In genomic region chr19:49391581-49392399, GRCh38 we compare ENCODE assay signal across 8 cellular contexts. TPM values are rescaled to one million over a fixed set of nuclear protein-coding genes. Genes with fewer than 3 reads are reported as not detected.
A peak's percentile ranks its signal among the peaks of the same experiment; 100 is the strongest.
DNase-seq lines count a peak whose midpoint lies in the region; ATAC-seq and TF ChIP-seq lines count a peak whose summit lies in the region.

No MANE protein-coding gene starts in this region.

- no peak overlapping the region for H3K4me3 Mint-ChIP-seq in WTC11

- CTCF ChIA-PET in BJ (lab: Yijun Ruan, JAX) (interaction anchor here (0.7 to 3.7 kb wide), 21 partner anchors 8 to 166 kb away, joined by 3 to 18 read pairs (median 5); partner anchors contain the start of genes GFY, SLC17A7 and TEAD2), WTC11 (lab: Charles Lee) (interaction anchor here (0.6 to 5.3 kb wide), 25 partner anchors 11 to 166 kb away, joined by 3 to 120 read pairs (median 6); partner anchors contain the start of genes DKKL1, GFY, PIH1D1 and PTH2)

- DNase-seq in BJ (ENCODE audit: low read depth) = no peak
- peak; percentile 81 for DNase-seq in NCI-H2196 treated with DMSO at 0.1 percent for 48 hours (lab: John Stamatoyannopoulos, UW; ENCODE audit: unreplicated experiment)
- DNase-seq in WTC11 (ENCODE audit: low spot score) = peak; percentile 87
- peak; percentile 75 to 84 for DNase-seq in T47D (ENCODE audit: low read depth in 1 of 2, low spot score in 1 of 2)
- peak; percentile 92 for DNase-seq in islet precursor cell
- peak; percentile 68 to 71 for DNase-seq in stimulated activated CD4-positive, alpha-beta T cell treated with anti-CD3 and anti-CD28 coated beads, Interleukin-1b, Interleukin-23, amount 100 ng/mL, for 4 hours (ENCODE audit: low read depth in 2 of 2)

- no peak overlapping the region for H3K4me3 ChIP-seq in BJ (ENCODE audit: low read depth, low read length)

- in situ Hi-C loops in T47D (cut with HindIII; ENCODE audit: low pct_unique_long_range_greater_than_20kb, low sequenced_read_pairs) = no loop called here

- H3K27ac Mint-ChIP-seq in WTC11 = no peak overlapping the region

- H3K9me3 Mint-ChIP-seq in WTC11 = no peaks in the 10 kb centered on the region

- H3K27me3 Mint-ChIP-seq in WTC11 (ENCODE audit: low read depth) = peaks cover 16% of the 10 kb centered on the region

- ATAC-seq in GM21360 (IDR thresholded peaks at IDR 0.05; ENCODE audit: unreplicated experiment) (peak; percentile 57), WTC11 (peak; percentile 91), HG03342 (IDR thresholded peaks at IDR 0.05; ENCODE audit: unreplicated experiment) (no peak)

- POLR2A ChIA-PET in BJ (lab: Charles Lee) (no interaction called here), WTC11 (lab: Charles Lee) (interaction anchor here (0.6 to 1.8 kb wide), 3 partner anchors 12 to 80 kb away, joined by 5 to 7 read pairs (median 5); no protein-coding TSS in a partner anchor)

- peaks cover 20% of the 10 kb centered on the region for H3K4me1 Mint-ChIP-seq in WTC11

- peak; percentile 89 for TF ChIP-seq CTCF in BJ (IDR thresholded peaks at IDR 0.05; ENCODE audit: insufficient read depth, low read depth, low read length)
- TF ChIP-seq CTCF in WTC11 (IDR thresholded peaks at IDR 0.05) = peak; percentile 58

- H3K36me3 ChIP-seq in BJ (ENCODE audit: control insufficient read depth, insufficient read depth, low read length) = no peaks in the 10 kb centered on the region

- H3K27me3 ChIP-seq in BJ (ENCODE audit: control insufficient read depth, insufficient read depth, low read length) = peaks cover 6% of the 10 kb centered on the region

- no peaks in the 10 kb centered on the region for H3K36me3 Mint-ChIP-seq in WTC11

TF ChIP-seq in WTC11, 78 proteins besides CTCF, POLR2A, EP300 and RAD21:
- TF ChIP-seq MYBL2 (CRISPR knock-in tag; IDR thresholded peaks at IDR 0.05) (no peak), ZNF416 (CRISPR knock-in tag; IDR thresholded peaks at IDR 0.05) (no peak), USF2 (CRISPR knock-in tag; IDR thresholded peaks at IDR 0.05) (no peak), SP1 (CRISPR knock-in tag; conservative IDR thresholded peaks at IDR 0.05) (0 out of 2 replicates have a peak, but pooled peaks have one; percentile 23), AR (CRISPR knock-in tag; IDR thresholded peaks at IDR 0.05) (no peak), ZNF263 (CRISPR knock-in tag; IDR thresholded peaks at IDR 0.05; ENCODE audit: low read depth) (no peak), TEAD1 (CRISPR knock-in tag; IDR thresholded peaks at IDR 0.05) (0 out of 2 replicates have a peak, but pooled peaks have one; percentile 33), SMAD4 (CRISPR knock-in tag; IDR thresholded peaks at IDR 0.05) (no peak)
- TF ChIP-seq, protein P1, sequence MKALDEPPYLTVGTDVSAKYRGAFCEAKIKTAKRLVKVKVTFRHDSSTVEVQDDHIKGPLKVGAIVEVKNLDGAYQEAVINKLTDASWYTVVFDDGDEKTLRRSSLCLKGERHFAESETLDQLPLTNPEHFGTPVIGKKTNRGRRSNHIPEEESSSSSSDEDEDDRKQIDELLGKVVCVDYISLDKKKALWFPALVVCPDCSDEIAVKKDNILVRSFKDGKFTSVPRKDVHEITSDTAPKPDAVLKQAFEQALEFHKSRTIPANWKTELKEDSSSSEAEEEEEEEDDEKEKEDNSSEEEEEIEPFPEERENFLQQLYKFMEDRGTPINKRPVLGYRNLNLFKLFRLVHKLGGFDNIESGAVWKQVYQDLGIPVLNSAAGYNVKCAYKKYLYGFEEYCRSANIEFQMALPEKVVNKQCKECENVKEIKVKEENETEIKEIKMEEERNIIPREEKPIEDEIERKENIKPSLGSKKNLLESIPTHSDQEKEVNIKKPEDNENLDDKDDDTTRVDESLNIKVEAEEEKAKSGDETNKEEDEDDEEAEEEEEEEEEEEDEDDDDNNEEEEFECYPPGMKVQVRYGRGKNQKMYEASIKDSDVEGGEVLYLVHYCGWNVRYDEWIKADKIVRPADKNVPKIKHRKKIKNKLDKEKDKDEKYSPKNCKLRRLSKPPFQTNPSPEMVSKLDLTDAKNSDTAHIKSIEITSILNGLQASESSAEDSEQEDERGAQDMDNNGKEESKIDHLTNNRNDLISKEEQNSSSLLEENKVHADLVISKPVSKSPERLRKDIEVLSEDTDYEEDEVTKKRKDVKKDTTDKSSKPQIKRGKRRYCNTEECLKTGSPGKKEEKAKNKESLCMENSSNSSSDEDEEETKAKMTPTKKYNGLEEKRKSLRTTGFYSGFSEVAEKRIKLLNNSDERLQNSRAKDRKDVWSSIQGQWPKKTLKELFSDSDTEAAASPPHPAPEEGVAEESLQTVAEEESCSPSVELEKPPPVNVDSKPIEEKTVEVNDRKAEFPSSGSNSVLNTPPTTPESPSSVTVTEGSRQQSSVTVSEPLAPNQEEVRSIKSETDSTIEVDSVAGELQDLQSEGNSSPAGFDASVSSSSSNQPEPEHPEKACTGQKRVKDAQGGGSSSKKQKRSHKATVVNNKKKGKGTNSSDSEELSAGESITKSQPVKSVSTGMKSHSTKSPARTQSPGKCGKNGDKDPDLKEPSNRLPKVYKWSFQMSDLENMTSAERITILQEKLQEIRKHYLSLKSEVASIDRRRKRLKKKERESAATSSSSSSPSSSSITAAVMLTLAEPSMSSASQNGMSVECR (CRISPR knock-in tag; IDR thresholded peaks at IDR 0.05; ENCODE audit: borderline replicate concordance) = no peak
- TF ChIP-seq, protein P2, sequence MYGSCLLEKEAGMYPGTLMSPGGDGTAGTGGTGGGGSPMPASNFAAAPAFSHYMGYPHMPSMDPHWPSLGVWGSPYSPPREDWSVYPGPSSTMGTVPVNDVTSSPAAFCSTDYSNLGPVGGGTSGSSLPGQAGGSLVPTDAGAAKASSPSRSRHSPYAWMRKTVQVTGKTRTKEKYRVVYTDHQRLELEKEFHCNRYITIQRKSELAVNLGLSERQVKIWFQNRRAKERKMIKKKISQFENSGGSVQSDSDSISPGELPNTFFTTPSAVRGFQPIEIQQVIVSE (CRISPR knock-in tag; IDR thresholded peaks at IDR 0.05; ENCODE audit: borderline replicate concordance) = no peak
- TF ChIP-seq, protein P3, sequence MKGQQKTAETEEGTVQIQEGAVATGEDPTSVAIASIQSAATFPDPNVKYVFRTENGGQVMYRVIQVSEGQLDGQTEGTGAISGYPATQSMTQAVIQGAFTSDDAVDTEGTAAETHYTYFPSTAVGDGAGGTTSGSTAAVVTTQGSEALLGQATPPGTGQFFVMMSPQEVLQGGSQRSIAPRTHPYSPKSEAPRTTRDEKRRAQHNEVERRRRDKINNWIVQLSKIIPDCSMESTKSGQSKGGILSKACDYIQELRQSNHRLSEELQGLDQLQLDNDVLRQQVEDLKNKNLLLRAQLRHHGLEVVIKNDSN (CRISPR knock-in tag; IDR thresholded peaks at IDR 0.05) = no peak

RNA-seq across cellular contexts. Expression of gene KASH5, which starts 3.7 kb away (rescaled TPM):
- not detected in 2 replicates for polyA plus RNA-seq in BJ (2011; rRNA removed)
- polyA minus RNA-seq in BJ (2011; rRNA and poly(A)+ RNA removed) = not detected in 2 replicates
- 0.14 to 0.42 TPM in 2 of 3 replicates, not detected in the other for total RNA-seq in WTC11 (2021)

RNA-seq across cellular contexts. Expression of gene DKKL1, which starts 28.1 kb away (rescaled TPM):
- 0.10 and 0.26 TPM in 2 replicates for polyA plus RNA-seq in BJ (2011; rRNA removed)
- polyA minus RNA-seq in BJ (2011; rRNA and poly(A)+ RNA removed) = not detected in 2 replicates
- 2.4 to 3.0 TPM (median 2.9 TPM) in 3 replicates for total RNA-seq in WTC11 (2021)

RNA-seq across cellular contexts. Expression of gene TEAD2, which starts 29.6 kb away (rescaled TPM):
- 23.9 and 37.1 TPM in 2 replicates for polyA plus RNA-seq in BJ (2011; rRNA removed)
- 33.2 and 42.2 TPM in 2 replicates for polyA minus RNA-seq in BJ (2011; rRNA and poly(A)+ RNA removed)
- 104 to 106 TPM (median 104 TPM) in 3 replicates for total RNA-seq in WTC11 (2021)

RNA-seq across cellular contexts. Expression of gene PTH2, which starts 31.5 kb away (rescaled TPM):
- not detected in 2 replicates for polyA plus RNA-seq in BJ (2011; rRNA removed)
- not detected in 2 replicates for polyA minus RNA-seq in BJ (2011; rRNA and poly(A)+ RNA removed)
- total RNA-seq in WTC11 (2021) = 1.0 to 1.7 TPM (median 1.5 TPM) in 3 replicates

RNA-seq across cellular contexts. Expression of gene GFY, which starts 33.4 kb away (rescaled TPM):
- polyA plus RNA-seq in BJ (2011; rRNA removed) = not detected in 2 replicates
- polyA minus RNA-seq in BJ (2011; rRNA and poly(A)+ RNA removed) = not detected in 2 replicates
- 0.85 to 1.4 TPM (median 0.87 TPM) in 3 replicates for total RNA-seq in WTC11 (2021)
